ENCODE assay signal across 22 cellular contexts in genomic region chr2:126175222-126175621, GRCh38.
DNase-seq lines count a peak whose midpoint lies in the region; ATAC-seq, FAIRE-seq and TF ChIP-seq lines count a peak whose summit lies in the region.
"Had no signal": no experiment of that assay in that cellular context is flagged by ENCODE, and none has a peak within 500 bp of the region (broad histone marks: within the 10 kb centered on the region; RNA-seq: fewer than 3 reads in every experiment).

No MANE protein-coding gene starts in this region.

- no peak for DNase-seq in HepG2 (ENCODE audit: low spot score)
- no peak for DNase-seq in right lobe of liver
- DNase-seq in K562 (ENCODE audit: extremely low read depth in 1 of 4, low spot score in 3 of 4), result no peak
- DNase-seq in neural progenitor cell (ENCODE audit: low spot score), result no peak
- no peak for DNase-seq in midbrain (lab: John Stamatoyannopoulos, UW)
- no peak for DNase-seq in DMS79 treated with DMSO at 0.1 percent for 48 hours (lab: John Stamatoyannopoulos, UW)
- no peak for DNase-seq in NCI-H128 (lab: John Stamatoyannopoulos, UW; ENCODE audit: unreplicated experiment)
- DNase-seq: AML-193; Calu3; CD8-positive, alpha-beta T cell; DND-41; GDM1; HCEC 1CT; KG1 had no signal

- WGBS in HepG2 (ENCODE audit: low lambda C conversion rate), result 10% methylated on average over 2 of the region's 2 CpGs
- 51% methylated on average over 2 of the region's 2 CpGs for WGBS in right lobe of liver (ENCODE audit: insufficient coverage, low coverage, low lambda C conversion rate, missing lambda C conversion rate)
- 7% methylated on average over 2 of the region's 2 CpGs for WGBS in K562 (ENCODE audit: insufficient coverage, low coverage, missing lambda C conversion rate)

- POLR2A ChIA-PET in HepG2 (lab: Yijun Ruan, JAX), result no interaction called here
- POLR2A ChIA-PET in K562 (lab: Yijun Ruan, JAX), result interaction anchor here (1.1 to 1.7 kb wide), 2 partner anchors 11 to 23 kb away, joined by 3 read pairs; no protein-coding TSS in a partner anchor

- TF ChIP-seq POLR2A in HepG2 (IDR thresholded peaks at IDR 0.05; ENCODE audit: insufficient read depth in 1 of 2, low read depth in 2 of 2, low read length in 2 of 2), result no peak
- no peak for TF ChIP-seq POLR2A in right lobe of liver (IDR thresholded peaks at IDR 0.05)
- no peak for TF ChIP-seq POLR2A in K562 (conservative IDR thresholded peaks at IDR 0.05)

- H3K36me3 Mint-ChIP-seq in neural progenitor cell, result no peaks in the 10 kb centered on the region
- H3K36me3 Mint-ChIP-seq: CD8-positive, alpha-beta T cell; IgD-negative memory B cell had no signal

- H3K9me1 ChIP-seq in K562 (ENCODE audit: control insufficient read depth, insufficient read depth, low read length), result no peaks in the 10 kb centered on the region

- ATAC-seq in HepG2 (no peak), right lobe of liver (no peak), K562 (no peak)
- ATAC-seq: A549; CD8-positive, alpha-beta T cell; GM23338 had no signal

- in situ Hi-C loops in HepG2 (cut with HindIII; ENCODE audit: extremely low pct_ligation_motif_present, low pct_unique_long_range_greater_than_20kb), result no loop called here
- in situ Hi-C loops in K562 (cut with MboI), result no loop called here

- H3K9me3 Mint-ChIP-seq in neural progenitor cell, result no peaks in the 10 kb centered on the region
- H3K9me3 Mint-ChIP-seq: CD8-positive, alpha-beta T cell; GM23338; IgD-negative memory B cell had no signal

- no peak overlapping the region for H2AFZ ChIP-seq in HepG2 (ENCODE audit: low read length)
- H2AFZ ChIP-seq in K562 (ENCODE audit: low read depth, low read length), result no peak overlapping the region
- peak overlapping the region; percentile 82 for H2AFZ ChIP-seq in neural progenitor cell (replicated peaks)
- H2AFZ ChIP-seq: GM23338 had no signal

- no peaks in the 10 kb centered on the region for H3K4me1 ChIP-seq in HepG2 (ENCODE audit: insufficient read depth, low read length)
- H3K4me1 ChIP-seq in right lobe of liver, result no peaks in the 10 kb centered on the region
- no peaks in the 10 kb centered on the region for H3K4me1 ChIP-seq in K562 (replicated peaks in 1 of 2; ENCODE audit: control insufficient read depth in 2 of 2, insufficient read depth in 2 of 2, low read length in 2 of 2)
- H3K4me1 ChIP-seq in neural progenitor cell, result peaks cover 5% of the 10 kb centered on the region
- H3K4me1 ChIP-seq: A549 had no signal

- no peaks in the 10 kb centered on the region for H3K79me2 ChIP-seq in HepG2 (ENCODE audit: insufficient read depth, low read length)
- no peaks in the 10 kb centered on the region for H3K79me2 ChIP-seq in K562 (ENCODE audit: control insufficient read depth, insufficient read depth, low read length)
- H3K79me2 ChIP-seq in neural progenitor cell (ENCODE audit: low read depth), result no peaks in the 10 kb centered on the region

- H4K20me1 ChIP-seq in HepG2 (ENCODE audit: insufficient read depth, low read length), result no peaks in the 10 kb centered on the region
- no peaks in the 10 kb centered on the region for H4K20me1 ChIP-seq in K562 (replicated peaks; ENCODE audit: control insufficient read depth, insufficient read depth, low read length)
- H4K20me1 ChIP-seq in neural progenitor cell (ENCODE audit: low read depth), result no peaks in the 10 kb centered on the region

- no peaks in the 10 kb centered on the region for H3K36me3 ChIP-seq in HepG2 (replicated peaks in 1 of 2; ENCODE audit: control insufficient read depth in 1 of 2, insufficient read depth in 2 of 2, low read length in 2 of 2)
- H3K36me3 ChIP-seq in right lobe of liver, result no peaks in the 10 kb centered on the region
- H3K36me3 ChIP-seq in K562 (ENCODE audit: control insufficient read depth, insufficient read depth, low read length), result no peaks in the 10 kb centered on the region
- H3K36me3 ChIP-seq in neural progenitor cell, result no peaks in the 10 kb centered on the region

- H3K4me3 Mint-ChIP-seq in neural progenitor cell, result no peak overlapping the region
- H3K4me3 Mint-ChIP-seq: CD8-positive, alpha-beta T cell; GM23338; IgD-negative memory B cell had no signal

- H3K9me3 ChIP-seq in HepG2 (ENCODE audit: low read length) (peaks cover 22% of the 10 kb centered on the region), right lobe of liver (no peaks in the 10 kb centered on the region), K562 (replicated peaks; ENCODE audit: control insufficient read depth, insufficient read depth, low read depth, low read length) (no peaks in the 10 kb centered on the region), neural progenitor cell (ENCODE audit: low read depth) (no peaks in the 10 kb centered on the region)

- intact Hi-C loops in HepG2 (cut with micrococcal nuclease; ENCODE audit: unreplicated experiment), result no loop called here
- intact Hi-C loops in right lobe of liver (cut with DNase I), result no loop called here
- intact Hi-C loops in K562 (cut with micrococcal nuclease), result no loop called here

- no peaks in the 10 kb centered on the region for H3K27me3 Mint-ChIP-seq in neural progenitor cell (ENCODE audit: insufficient read depth, low read depth)
- H3K27me3 Mint-ChIP-seq: IgD-negative memory B cell had no signal

- TF ChIP-seq EP300 in HepG2 (IDR thresholded peaks at IDR 0.05; ENCODE audit: low read depth in 2 of 2, low read length in 2 of 2), result no peak
- TF ChIP-seq EP300 in HepG2 (CRISPR knock-in tag; IDR thresholded peaks at IDR 0.05; ENCODE audit: borderline replicate concordance), result no peak
- TF ChIP-seq EP300 in K562 (IDR thresholded peaks at IDR 0.05; ENCODE audit: low read length), result no peak

- FAIRE-seq in HepG2 (lab: Jason Lieb, UNC) (no peak), K562 (lab: Jason Lieb, UNC) (no peak)
- FAIRE-seq: A549, GM12892, GM18507, H54 had no signal

- H3K9ac ChIP-seq in HepG2 (ENCODE audit: insufficient read depth, low read depth, low read length), result no peak overlapping the region
- no peak overlapping the region for H3K9ac ChIP-seq in K562 (ENCODE audit: insufficient read depth in 1 of 2, low read depth in 2 of 2, low read length in 2 of 2)
- no peak overlapping the region for H3K9ac ChIP-seq in neural progenitor cell

- H3K4me2 ChIP-seq in HepG2 (ENCODE audit: low read depth, low read length), result no peak overlapping the region
- no peak overlapping the region for H3K4me2 ChIP-seq in K562 (ENCODE audit: insufficient read depth, low read length)
- H3K4me2 ChIP-seq in neural progenitor cell, result no peak overlapping the region
- H3K4me2 ChIP-seq: A549, GM23338 had no signal

- H3K4me3 ChIP-seq in HepG2 (replicated peaks in 1 of 3; ENCODE audit: insufficient read depth in 1 of 3, low read depth in 2 of 3, low read length in 3 of 3) (no peak overlapping the region), right lobe of liver (no peak overlapping the region), K562 (no peak overlapping the region), neural progenitor cell (no peak overlapping the region)
- H3K4me3 ChIP-seq: A549, GM23338 had no signal

- CTCF ChIA-PET in HepG2 (lab: Yijun Ruan, JAX; ENCODE audit: low intra/inter-chr PET ratio, low total read pairs), result no interaction called here
- CTCF ChIA-PET in K562 (lab: Yijun Ruan, JAX; ENCODE audit: low intra/inter-chr PET ratio), result no interaction called here

- no peaks in the 10 kb centered on the region for H3K27me3 ChIP-seq in HepG2 (ENCODE audit: control insufficient read depth in 1 of 2, insufficient read depth in 2 of 2, low read length in 2 of 2)
- H3K27me3 ChIP-seq in right lobe of liver, result no peaks in the 10 kb centered on the region
- H3K27me3 ChIP-seq in K562 (ENCODE audit: control insufficient read depth in 2 of 2, insufficient read depth in 2 of 2, low read length in 2 of 2), result no peaks in the 10 kb centered on the region
- H3K27me3 ChIP-seq in neural progenitor cell, result no peaks in the 10 kb centered on the region

- H3F3A ChIP-seq in neural progenitor cell (ENCODE audit: low read depth), result no peaks in the 10 kb centered on the region

- no peaks in the 10 kb centered on the region for H3K4me1 Mint-ChIP-seq in neural progenitor cell
- H3K4me1 Mint-ChIP-seq: GM23338, IgD-negative memory B cell had no signal

- BruUV-seq in HepG2 (replicated peaks; lab: Mats Ljungman, UMichigan) (no TSS peak), K562 (replicated peaks; lab: Mats Ljungman, UMichigan) (no TSS peak)

- no peak for TF ChIP-seq RAD21 in HepG2 (CRISPR knock-in tag; IDR thresholded peaks at IDR 0.05)
- TF ChIP-seq RAD21 in K562 (CRISPR knock-in tag; conservative IDR thresholded peaks at IDR 0.05 in 1 of 2, IDR thresholded peaks at IDR 0.05 in 1 of 2), result no peak

- TF ChIP-seq CTCF in HepG2 (CRISPR knock-in tag; IDR thresholded peaks at IDR 0.05) (no peak), right lobe of liver (IDR thresholded peaks at IDR 0.05) (no peak), K562 (IDR thresholded peaks at IDR 0.05 in 2 of 3, conservative IDR thresholded peaks at IDR 0.05 in 1 of 3; ENCODE audit: insufficient read depth in 2 of 3, low read depth in 1 of 3, low read length in 3 of 3) (no peak), neural progenitor cell (IDR thresholded peaks at IDR 0.05) (no peak)

- H3K27ac ChIP-seq in HepG2 (ENCODE audit: extremely low read length, insufficient read depth, low read length), result no peak overlapping the region
- H3K27ac ChIP-seq in right lobe of liver, result no peak overlapping the region
- H3K27ac ChIP-seq in K562 (ENCODE audit: extremely low read depth, low read depth, low read length), result no peak overlapping the region
- no peak overlapping the region for H3K27ac ChIP-seq in neural progenitor cell
- H3K27ac ChIP-seq: 22Rv1, A549, HL-60 had no signal

- H3K27ac Mint-ChIP-seq in neural progenitor cell, result no peak overlapping the region
- H3K27ac Mint-ChIP-seq: CD8-positive, alpha-beta T cell; GM23338; IgD-negative memory B cell had no signal

TF ChIP-seq in HepG2, 621 proteins besides CTCF, POLR2A, EP300 and RAD21:
- TF ChIP-seq SIX1 (CRISPR knock-in tag; IDR thresholded peaks at IDR 0.05; ENCODE audit: borderline replicate concordance), result no peak
- TF ChIP-seq NFE2L2 (IDR thresholded peaks at IDR 0.05; ENCODE audit: low read length), result peak; percentile 57; the same call in 1 of the 2 replicates
TF ChIP-seq in HepG2: peak in this region for 1.

TF ChIP-seq in K562, 482 proteins besides CTCF, POLR2A, EP300 and RAD21 (continues in another document):
- TF ChIP-seq, protein P1, sequence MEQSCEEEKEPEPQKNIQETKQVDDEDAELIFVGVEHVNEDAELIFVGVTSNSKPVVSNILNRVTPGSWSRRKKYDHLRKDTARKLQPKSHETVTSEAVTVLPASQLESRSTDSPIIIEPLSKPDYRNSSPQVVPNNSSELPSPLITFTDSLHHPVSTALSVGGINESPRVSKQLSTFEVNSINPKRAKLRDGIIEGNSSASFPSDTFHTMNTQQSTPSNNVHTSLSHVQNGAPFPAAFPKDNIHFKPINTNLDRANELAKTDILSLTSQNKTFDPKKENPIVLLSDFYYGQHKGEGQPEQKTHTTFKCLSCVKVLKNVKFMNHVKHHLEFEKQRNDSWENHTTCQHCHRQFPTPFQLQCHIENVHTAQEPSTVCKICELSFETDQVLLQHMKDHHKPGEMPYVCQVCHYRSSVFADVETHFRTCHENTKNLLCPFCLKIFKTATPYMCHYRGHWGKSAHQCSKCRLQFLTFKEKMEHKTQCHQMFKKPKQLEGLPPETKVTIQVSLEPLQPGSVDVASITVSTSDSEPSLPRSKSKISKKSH (CRISPR knock-in tag; IDR thresholded peaks at IDR 0.05), result no peak
- TF ChIP-seq MTA1 (IDR thresholded peaks at IDR 0.05; ENCODE audit: borderline replicate concordance), result no peak
- TF ChIP-seq BHLHE40 (IDR thresholded peaks at IDR 0.05; ENCODE audit: low read length), result no peak
- no peak for TF ChIP-seq ZNF41 (CRISPR knock-in tag; conservative IDR thresholded peaks at IDR 0.05)

Comparison
In these comparisons a context has a peak if more than half of its experiments do, and no peak if none do; other contexts are left out.
1. Of the 241 proteins assayed by ChIP-seq in both HepG2 and K562: peak only in HepG2: none; only in K562: MAFF, MAFG, NFE2 and NFE2L1; in both: none; in neither: 237.